14 cellular contexts compared by ENCODE assay signal in genomic region chr21:45410151-45410864, GRCh38. TPM values are rescaled to one million over a fixed set of nuclear protein-coding genes. Genes with fewer than 3 reads are reported as not detected.
DNase-seq lines count a peak whose midpoint lies in the region; ATAC-seq, FAIRE-seq and TF ChIP-seq lines count a peak whose summit lies in the region.
"Had no signal": no experiment of that assay in that cellular context is flagged by ENCODE, and none has a peak within 500 bp of the region (broad histone marks: within the 10 kb centered on the region; RNA-seq: fewer than 3 reads in every experiment).

No MANE protein-coding gene starts in this region.

- peaks cover 82% of the 10 kb centered on the region for H3K27me3 Mint-ChIP-seq in stimulated activated memory B cell treated with anti-CD40 and anti-IgM and Interleukin-4, amounts not matched to agents 10 μg/mL and 1 μg/mL and 100 μg/mL, for 72 hours

- TF ChIP-seq CTCF in HEK293 (tag by site-specific recombination; IDR thresholded peaks at IDR 0.05) (no peak), coronary artery (IDR thresholded peaks at IDR 0.05) (no peak), kidney (IDR thresholded peaks at IDR 0.05; ENCODE audit: borderline replicate concordance, extremely low read depth, insufficient read depth) (no peak), retinal pigment epithelial cell (conservative IDR thresholded peaks at IDR 0.05; ENCODE audit: low read depth, low read length) (no peak)

- no peak overlapping the region for H3K27ac ChIP-seq in HEK293 (ENCODE audit: extremely low read depth, low read depth, low read length)
- peak overlapping the region; percentile 88 to 98 for H3K27ac ChIP-seq in coronary artery
- H3K27ac ChIP-seq in kidney (ENCODE audit: low read depth in 2 of 2, low read length in 2 of 2) = peak overlapping the region; percentile 71 to 87
- H3K27ac ChIP-seq: lower lobe of right lung, upper lobe of right lung had no signal

- no peaks in the 10 kb centered on the region for H3K36me3 Mint-ChIP-seq in stimulated activated memory B cell treated with anti-CD40 and anti-IgM and Interleukin-4, amounts not matched to agents 10 μg/mL and 1 μg/mL and 100 μg/mL, for 72 hours

- no peak overlapping the region for H3K27ac Mint-ChIP-seq in stimulated activated memory B cell treated with anti-CD40 and anti-IgM and Interleukin-4, amounts not matched to agents 10 μg/mL and 1 μg/mL and 100 μg/mL, for 72 hours
- H3K27ac Mint-ChIP-seq: activated B cell treated with CpG ODN at 0.5 μM for 24 hours had no signal

- H3K4me3 ChIP-seq in HEK293 (ENCODE audit: low read depth, low read length) = no peak overlapping the region
- H3K4me3 ChIP-seq in coronary artery = peak overlapping the region; percentile 54
- peak overlapping the region in 1 of 2 donors; percentile 33 for H3K4me3 ChIP-seq in kidney (ENCODE audit: low read length in 2 of 2)
- H3K4me3 ChIP-seq in retinal pigment epithelial cell (ENCODE audit: low read length) = peak overlapping the region; percentile 22
- H3K4me3 ChIP-seq: lower lobe of right lung, upper lobe of right lung had no signal

- H3K36me3 ChIP-seq in HEK293 (ENCODE audit: control insufficient read depth in 2 of 2, insufficient read depth in 1 of 2, low read length in 2 of 2) (peaks cover 0 to 8% of the 10 kb centered on the region in 2 experiments; a peak in 1 of 3 replicates), kidney (ENCODE audit: control insufficient read depth in 1 of 2, insufficient read depth in 2 of 2, low read length in 2 of 2) (no peaks in the 10 kb centered on the region)
- H3K36me3 ChIP-seq: lower lobe of right lung, upper lobe of right lung had no signal

- DNase-seq in coronary artery (ENCODE audit: low spot score) = no peak
- peak; percentile 70 for DNase-seq in kidney
- no peak for DNase-seq in retinal pigment epithelial cell (ENCODE audit: low read depth)
- no peak for DNase-seq in NOMO-1 treated with DMSO at 0.1 percent for 48 hours (lab: John Stamatoyannopoulos, UW; ENCODE audit: unreplicated experiment)
- DNase-seq: activated B cell treated with CpG ODN at 0.5 μM for 24 hours; activated T-cell treated with anti-CD3 and anti-CD28 coated beads, Interleukin-2, amount 50 U/mL, for 1 hour; DND-41; lower lobe of right lung; NCI-H524 treated with DMSO at 0.1 percent for 48 hours; upper lobe of right lung had no signal

- CTCF ChIA-PET in HEK293 (lab: Yijun Ruan, JAX) = interaction anchor here (0.9 kb wide), 1 partner anchor 101 kb away, joined by 3 read pairs; no protein-coding TSS in a partner anchor

- H3K9me3 ChIP-seq in HEK293 (ENCODE audit: control insufficient read depth, insufficient read depth, low read depth, low read length) (no peaks in the 10 kb centered on the region), kidney (ENCODE audit: control insufficient read depth in 1 of 2, low read length in 2 of 2) (no peaks in the 10 kb centered on the region)
- H3K9me3 ChIP-seq: lower lobe of right lung, upper lobe of right lung had no signal

- intact Hi-C loops in kidney (cut with DNase I) = no loop called here

- H3K4me3 Mint-ChIP-seq in stimulated activated memory B cell treated with anti-CD40 and anti-IgM and Interleukin-4, amounts not matched to agents 10 μg/mL and 1 μg/mL and 100 μg/mL, for 72 hours = no peak overlapping the region
- H3K4me3 Mint-ChIP-seq: activated B cell treated with CpG ODN at 0.5 μM for 24 hours had no signal

- no peak for FAIRE-seq in kidney (lab: Jason Lieb, UNC)

- no peak for ATAC-seq in stimulated activated memory B cell treated with anti-CD40 and anti-IgM and Interleukin-4, amounts not matched to agents 10 μg/mL and 1 μg/mL and 100 μg/mL, for 72 hours
- ATAC-seq in GM18868 (IDR thresholded peaks at IDR 0.05; ENCODE audit: unreplicated experiment) (no peak), HG03521 (IDR thresholded peaks at IDR 0.05; ENCODE audit: unreplicated experiment) (no peak)
- ATAC-seq: lower lobe of right lung, upper lobe of right lung had no signal

- no peaks in the 10 kb centered on the region for H3K4me1 ChIP-seq in HEK293 (ENCODE audit: control insufficient read depth, insufficient read depth, low read length)
- peaks cover 53 to 63% of the 10 kb centered on the region in 2 donors for H3K4me1 ChIP-seq in kidney (ENCODE audit: control insufficient read depth in 1 of 2, insufficient read depth in 1 of 2, low read depth in 1 of 2, low read length in 2 of 2)

- POLR2A ChIA-PET in HEK293 (lab: Yijun Ruan, JAX) = interaction anchor here (0.6 to 1.0 kb wide), 2 partner anchors 123 to 1674 kb away, joined by 3 read pairs; partner anchors contain the start of gene POFUT2

- H3K4me1 Mint-ChIP-seq in stimulated activated memory B cell treated with anti-CD40 and anti-IgM and Interleukin-4, amounts not matched to agents 10 μg/mL and 1 μg/mL and 100 μg/mL, for 72 hours = peaks cover 7% of the 10 kb centered on the region

- H3K9me3 Mint-ChIP-seq in stimulated activated memory B cell treated with anti-CD40 and anti-IgM and Interleukin-4, amounts not matched to agents 10 μg/mL and 1 μg/mL and 100 μg/mL, for 72 hours = no peaks in the 10 kb centered on the region
- H3K9me3 Mint-ChIP-seq: activated B cell treated with CpG ODN at 0.5 μM for 24 hours had no signal

- peak overlapping the region; percentile 24 to 52 for H3K9ac ChIP-seq in kidney (ENCODE audit: low read length in 2 of 2)

TF ChIP-seq in HEK293, 187 proteins besides CTCF, POLR2A, EP300 and RAD21:
- TF ChIP-seq KLF1 (tag by site-specific recombination; IDR thresholded peaks at IDR 0.05) = no peak
- TF ChIP-seq SP3 (tag by site-specific recombination; IDR thresholded peaks at IDR 0.05) = no peak
- peak; percentile 51 for TF ChIP-seq ZIC2 (tag by site-specific recombination; IDR thresholded peaks at IDR 0.05)
- TF ChIP-seq ZNF362 (tag by site-specific recombination; IDR thresholded peaks at IDR 0.05) = no peak
- no peak for TF ChIP-seq ZXDB (tag by site-specific recombination; IDR thresholded peaks at IDR 0.05)
- no peak for TF ChIP-seq REST (tag by site-specific recombination; IDR thresholded peaks at IDR 0.05)
- TF ChIP-seq ZBTB1 (tag by site-specific recombination; IDR thresholded peaks at IDR 0.05) = no peak
- no peak for TF ChIP-seq ZNF510 (tag by site-specific recombination; IDR thresholded peaks at IDR 0.05; ENCODE audit: insufficient replicate concordance)
- TF ChIP-seq ZNF654 (tag by site-specific recombination; IDR thresholded peaks at IDR 0.05; ENCODE audit: low read depth) = no peak
- TF ChIP-seq GLIS2 (tag by site-specific recombination; IDR thresholded peaks at IDR 0.05) = peak; percentile 51
- TF ChIP-seq ZNF202 (tag by site-specific recombination; IDR thresholded peaks at IDR 0.05; ENCODE audit: borderline replicate concordance) = no peak
- TF ChIP-seq, protein P1, sequence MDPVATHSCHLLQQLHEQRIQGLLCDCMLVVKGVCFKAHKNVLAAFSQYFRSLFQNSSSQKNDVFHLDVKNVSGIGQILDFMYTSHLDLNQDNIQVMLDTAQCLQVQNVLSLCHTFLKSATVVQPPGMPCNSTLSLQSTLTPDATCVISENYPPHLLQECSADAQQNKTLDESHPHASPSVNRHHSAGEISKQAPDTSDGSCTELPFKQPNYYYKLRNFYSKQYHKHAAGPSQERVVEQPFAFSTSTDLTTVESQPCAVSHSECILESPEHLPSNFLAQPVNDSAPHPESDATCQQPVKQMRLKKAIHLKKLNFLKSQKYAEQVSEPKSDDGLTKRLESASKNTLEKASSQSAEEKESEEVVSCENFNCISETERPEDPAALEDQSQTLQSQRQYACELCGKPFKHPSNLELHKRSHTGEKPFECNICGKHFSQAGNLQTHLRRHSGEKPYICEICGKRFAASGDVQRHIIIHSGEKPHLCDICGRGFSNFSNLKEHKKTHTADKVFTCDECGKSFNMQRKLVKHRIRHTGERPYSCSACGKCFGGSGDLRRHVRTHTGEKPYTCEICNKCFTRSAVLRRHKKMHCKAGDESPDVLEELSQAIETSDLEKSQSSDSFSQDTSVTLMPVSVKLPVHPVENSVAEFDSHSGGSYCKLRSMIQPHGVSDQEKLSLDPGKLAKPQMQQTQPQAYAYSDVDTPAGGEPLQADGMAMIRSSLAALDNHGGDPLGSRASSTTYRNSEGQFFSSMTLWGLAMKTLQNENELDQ (tag by site-specific recombination; IDR thresholded peaks at IDR 0.05; ENCODE audit: low read depth) = no peak

RNA-seq across cellular contexts. Expression of gene COL18A1, which starts 5.3 kb away (rescaled TPM):
- total RNA-seq in kidney = 316 TPM
- 150 TPM for polyA plus RNA-seq in kidney (ENCODE audit: insufficient read depth, low read depth, low replicate concordance)
